ENCODE assay signal across 11 cellular contexts in the genomic region with DNA sequence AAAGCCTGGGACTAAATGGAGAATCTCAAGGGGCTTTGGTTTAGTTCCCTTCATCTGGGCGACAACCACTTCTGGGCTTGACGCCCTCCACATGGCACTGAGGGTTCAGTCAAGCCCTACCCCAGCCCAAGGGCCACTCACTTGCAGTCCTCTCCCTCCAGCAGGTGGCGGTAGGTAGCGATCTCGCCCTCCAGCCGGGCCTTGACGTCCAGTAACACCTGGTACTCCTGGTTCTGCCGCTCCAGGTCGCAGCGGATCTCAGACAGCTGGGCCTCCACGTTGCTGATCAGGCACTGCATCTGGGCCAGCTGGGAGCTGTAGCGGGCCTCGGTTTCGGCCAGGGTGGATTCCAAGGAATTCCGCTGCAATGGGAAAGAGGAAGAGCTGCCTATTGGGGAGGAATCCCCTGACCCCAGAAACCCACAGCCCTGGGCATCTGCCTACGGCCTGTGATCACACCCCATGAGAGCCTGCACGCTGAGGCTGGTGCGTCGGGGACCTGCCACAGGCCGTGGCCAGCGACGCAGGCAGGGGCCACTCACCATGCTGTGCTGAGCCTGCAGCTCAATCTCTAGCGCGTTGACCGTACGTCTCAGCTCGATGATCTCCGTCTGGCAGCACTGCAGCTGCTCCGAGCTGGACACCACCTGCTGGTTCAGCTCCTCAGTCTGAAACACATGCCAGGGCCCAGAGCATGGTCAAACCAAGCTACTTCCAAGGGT. TPM values are rescaled to one million over a fixed set of nuclear protein-coding genes. Genes with fewer than 3 reads are reported as not detected.
DNase-seq lines count a peak whose midpoint lies in the region; ATAC-seq and TF ChIP-seq lines count a peak whose summit lies in the region.
"Had no signal": no experiment of that assay in that cellular context is flagged by ENCODE, and none has a peak within 500 bp of the region (broad histone marks: within the 10 kb centered on the region; RNA-seq: fewer than 3 reads in every experiment).

No MANE protein-coding gene starts in this region.

- H3K4me1 Mint-ChIP-seq in WTC11: no peaks in the 10 kb centered on the region

- WGBS in heart left ventricle, 4 donors: 48 to 59% (median 58%) methylated on average over 18 to 29 of the region's 29 CpGs

- intact Hi-C loops in heart left ventricle (cut with DNase I): no loop called here

- H3K27ac Mint-ChIP-seq in WTC11: no peak overlapping the region
- H3K27ac Mint-ChIP-seq: activated naive CD4-positive, alpha-beta T cell treated with anti-CD3 and anti-CD28 coated beads, Interleukin-2, amount 50 U/mL, for 72 hours; naive thymus-derived CD8-positive, alpha-beta T cell had no signal

- H3K4me1 ChIP-seq in heart left ventricle: peaks cover 0 to 11% (median 0%) of the 10 kb centered on the region in 12 donors

- TF ChIP-seq POLR2A in heart left ventricle (IDR thresholded peaks at IDR 0.05): no peak

- CTCF ChIA-PET in HEK293T (lab: Yijun Ruan, JAX) (interaction anchor here (1.2 to 3.1 kb wide), 4 partner anchors 9 to 176 kb away, joined by 4 to 21 read pairs (median 6); no protein-coding TSS in a partner anchor), WTC11 (lab: Charles Lee) (interaction anchor here (0.5 to 10.9 kb wide), 40 partner anchors 8 to 609 kb away, joined by 3 to 160 read pairs (median 5); partner anchors contain the start of genes KRT13 and KRT19)

- peaks cover 0 to 17% (median 3%) of the 10 kb centered on the region in 9 donors for H3K27me3 ChIP-seq in heart left ventricle

- H3K36me3 Mint-ChIP-seq in WTC11: no peaks in the 10 kb centered on the region
- H3K36me3 Mint-ChIP-seq: activated naive CD4-positive, alpha-beta T cell treated with anti-CD3 and anti-CD28 coated beads, Interleukin-2, amount 50 U/mL, for 72 hours; naive thymus-derived CD8-positive, alpha-beta T cell had no signal

- H3K4me3 Mint-ChIP-seq in WTC11: no peak overlapping the region
- H3K4me3 Mint-ChIP-seq: naive thymus-derived CD8-positive, alpha-beta T cell had no signal

- no peak overlapping the region for H3K27ac ChIP-seq in heart left ventricle

- ATAC-seq in WTC11: peak; percentile 96
- ATAC-seq in heart left ventricle: no peak
- ATAC-seq in HG03039 (IDR thresholded peaks at IDR 0.05; ENCODE audit: unreplicated experiment): no peak
- no peak for ATAC-seq in GM19395 (IDR thresholded peaks at IDR 0.05; ENCODE audit: unreplicated experiment)
- ATAC-seq: naive thymus-derived CD8-positive, alpha-beta T cell had no signal

- H3K27me3 Mint-ChIP-seq in WTC11 (ENCODE audit: low read depth): peaks cover 17% of the 10 kb centered on the region

- no peak overlapping the region for H3K4me3 ChIP-seq in heart left ventricle

- POLR2A ChIA-PET in HEK293T (lab: Yijun Ruan, JAX) (no interaction called here), WTC11 (lab: Charles Lee) (interaction anchor here (1.4 kb wide), 1 partner anchor 41 kb away, joined by 3 read pairs; the partner anchor contains the start of gene KRT19)

- H3K9me3 ChIP-seq in heart left ventricle: no peaks in the 10 kb centered on the region

- H3K36me3 ChIP-seq in heart left ventricle: no peaks in the 10 kb centered on the region

- TF ChIP-seq CTCF in WTC11 (IDR thresholded peaks at IDR 0.05) (peak; percentile 50), heart left ventricle (IDR thresholded peaks at IDR 0.05) (peak in 7 of 12 donors; percentile 6 to 38 (median 25))

- DNase-seq in HEK293T (ENCODE audit: extremely low spot score) (peak; percentile 54), WTC11 (ENCODE audit: low spot score) (peak; percentile 92), heart left ventricle (no peak), NCI-H2029 treated with DMSO at 0.1 percent for 48 hours (lab: John Stamatoyannopoulos, UW) (no peak)
- peak; percentile 12 to 21 for DNase-seq in stimulated activated CD8-positive, alpha-beta memory T cell treated with anti-CD3 and anti-CD28 coated beads, Interleukin-15, amount 100 ng/mL, for 48 hours (ENCODE audit: low read depth in 2 of 2)
- no peak for DNase-seq in central memory CD4-positive, alpha-beta T cell

- H3K9me3 Mint-ChIP-seq in WTC11: no peaks in the 10 kb centered on the region
- H3K9me3 Mint-ChIP-seq: activated naive CD4-positive, alpha-beta T cell treated with anti-CD3 and anti-CD28 coated beads, Interleukin-2, amount 50 U/mL, for 72 hours; naive thymus-derived CD8-positive, alpha-beta T cell had no signal

TF ChIP-seq in HEK293T, 16 proteins besides CTCF, POLR2A, EP300 and RAD21:
- TF ChIP-seq FOXM1 (IDR thresholded peaks at IDR 0.05; ENCODE audit: borderline replicate concordance) (no peak), SUZ12 (IDR thresholded peaks at IDR 0.05) (no peak), FOXA1 (IDR thresholded peaks at IDR 0.05) (no peak), CTBP1 (IDR thresholded peaks at IDR 0.05; ENCODE audit: borderline replicate concordance) (no peak), L3MBTL2 (conservative IDR thresholded peaks at IDR 0.05) (no peak), ZNF384 (IDR thresholded peaks at IDR 0.05) (no peak), LEF1 (IDR thresholded peaks at IDR 0.05; ENCODE audit: borderline replicate concordance) (no peak), NFRKB (IDR thresholded peaks at IDR 0.05) (no peak), SP1 (IDR thresholded peaks at IDR 0.05) (no peak), FOXK2 (IDR thresholded peaks at IDR 0.05) (no peak), HDGF (IDR thresholded peaks at IDR 0.05; ENCODE audit: borderline replicate concordance) (no peak), TARDBP (IDR thresholded peaks at IDR 0.05) (no peak), ELF4 (IDR thresholded peaks at IDR 0.05) (no peak), ARNT (IDR thresholded peaks at IDR 0.05) (no peak)

TF ChIP-seq in WTC11, 78 proteins besides CTCF, POLR2A, EP300 and RAD21 (continues in another document):
- TF ChIP-seq CBFB (CRISPR knock-in tag; IDR thresholded peaks at IDR 0.05; ENCODE audit: low read depth): 0 out of 2 replicates have a peak, but pooled peaks have one; percentile 45
- no peak for TF ChIP-seq NR3C1 (CRISPR knock-in tag; conservative IDR thresholded peaks at IDR 0.05; ENCODE audit: low read depth)
- peak; percentile 52; the same call in 1 of the 2 replicates for TF ChIP-seq ARID4B (CRISPR knock-in tag; IDR thresholded peaks at IDR 0.05; ENCODE audit: borderline replicate concordance)
- TF ChIP-seq ZNF396 (CRISPR knock-in tag; IDR thresholded peaks at IDR 0.05; ENCODE audit: borderline replicate concordance): no peak
- TF ChIP-seq, protein P1, sequence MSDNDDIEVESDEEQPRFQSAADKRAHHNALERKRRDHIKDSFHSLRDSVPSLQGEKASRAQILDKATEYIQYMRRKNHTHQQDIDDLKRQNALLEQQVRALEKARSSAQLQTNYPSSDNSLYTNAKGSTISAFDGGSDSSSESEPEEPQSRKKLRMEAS (CRISPR knock-in tag; IDR thresholded peaks at IDR 0.05): peak; percentile 89
- TF ChIP-seq, protein P2, sequence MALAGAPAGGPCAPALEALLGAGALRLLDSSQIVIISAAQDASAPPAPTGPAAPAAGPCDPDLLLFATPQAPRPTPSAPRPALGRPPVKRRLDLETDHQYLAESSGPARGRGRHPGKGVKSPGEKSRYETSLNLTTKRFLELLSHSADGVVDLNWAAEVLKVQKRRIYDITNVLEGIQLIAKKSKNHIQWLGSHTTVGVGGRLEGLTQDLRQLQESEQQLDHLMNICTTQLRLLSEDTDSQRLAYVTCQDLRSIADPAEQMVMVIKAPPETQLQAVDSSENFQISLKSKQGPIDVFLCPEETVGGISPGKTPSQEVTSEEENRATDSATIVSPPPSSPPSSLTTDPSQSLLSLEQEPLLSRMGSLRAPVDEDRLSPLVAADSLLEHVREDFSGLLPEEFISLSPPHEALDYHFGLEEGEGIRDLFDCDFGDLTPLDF (CRISPR knock-in tag; IDR thresholded peaks at IDR 0.05): 0 out of 2 replicates have a peak, but pooled peaks have one; percentile 1
- peak; percentile 44; the same call in 1 of the 2 replicates for TF ChIP-seq FOXP1 (CRISPR knock-in tag; IDR thresholded peaks at IDR 0.05; ENCODE audit: borderline replicate concordance)

RNA-seq across cellular contexts. Expression of gene KRT36, which starts 2.7 kb away (rescaled TPM):
- total RNA-seq in WTC11 (2021): not detected in 3 replicates
- total RNA-seq in heart left ventricle: not detected
- not detected for polyA plus RNA-seq in heart left ventricle
- total RNA-seq: activated naive CD4-positive, alpha-beta T cell treated with anti-CD3 and anti-CD28 coated beads, Interleukin-2, amount 50 U/mL, for 72 hours; HT1080; naive thymus-derived CD8-positive, alpha-beta T cell had no signal
- polyA plus RNA-seq: naive thymus-derived CD8-positive, alpha-beta T cell had no signal

RNA-seq across cellular contexts. Expression of gene KRT35, which starts 6.0 kb away (rescaled TPM):
- total RNA-seq in WTC11 (2021) (not detected in 3 replicates), heart left ventricle (not detected)
- not detected for polyA plus RNA-seq in heart left ventricle
- total RNA-seq: activated naive CD4-positive, alpha-beta T cell treated with anti-CD3 and anti-CD28 coated beads, Interleukin-2, amount 50 U/mL, for 72 hours; HT1080; naive thymus-derived CD8-positive, alpha-beta T cell had no signal
- polyA plus RNA-seq: naive thymus-derived CD8-positive, alpha-beta T cell had no signal

RNA-seq across cellular contexts. Expression of gene KRT13, which starts 18.4 kb away (rescaled TPM):
- not detected in 3 replicates for total RNA-seq in WTC11 (2021)
- under 1 TPM in 1 of 9 donors, not detected in 8; 0.31 TPM for total RNA-seq in heart left ventricle
- 1 to 10 TPM in 1 of 2 donors, not detected in 1; 4.1 TPM for polyA plus RNA-seq in heart left ventricle
- total RNA-seq: activated naive CD4-positive, alpha-beta T cell treated with anti-CD3 and anti-CD28 coated beads, Interleukin-2, amount 50 U/mL, for 72 hours; HT1080; naive thymus-derived CD8-positive, alpha-beta T cell had no signal
- polyA plus RNA-seq: naive thymus-derived CD8-positive, alpha-beta T cell had no signal

RNA-seq across cellular contexts. Expression of gene KRT32, which starts 19.8 kb away (rescaled TPM):
- total RNA-seq in WTC11 (2021) (not detected in 3 replicates), heart left ventricle (under 1 TPM in 3 of 9 donors, not detected in 6; 0.16 to 0.27 (median 0.16) TPM)
- polyA plus RNA-seq in heart left ventricle: under 1 TPM in 1 of 2 donors, not detected in 1; 0.26 TPM
- total RNA-seq: activated naive CD4-positive, alpha-beta T cell treated with anti-CD3 and anti-CD28 coated beads, Interleukin-2, amount 50 U/mL, for 72 hours; HT1080; naive thymus-derived CD8-positive, alpha-beta T cell had no signal
- polyA plus RNA-seq: naive thymus-derived CD8-positive, alpha-beta T cell had no signal

RNA-seq across cellular contexts. Expression of gene KRT15, which starts 31.7 kb away (rescaled TPM):
- 0.34 to 0.55 TPM (median 0.37 TPM) in 3 replicates for total RNA-seq in WTC11 (2021)
- total RNA-seq in heart left ventricle: under 1 TPM in 1 of 9 donors, not detected in 8; 0.36 TPM
- under 1 TPM in 1 of 2 donors, not detected in 1; 0.14 TPM for polyA plus RNA-seq in heart left ventricle
- total RNA-seq: activated naive CD4-positive, alpha-beta T cell treated with anti-CD3 and anti-CD28 coated beads, Interleukin-2, amount 50 U/mL, for 72 hours; naive thymus-derived CD8-positive, alpha-beta T cell had no signal
- polyA plus RNA-seq: naive thymus-derived CD8-positive, alpha-beta T cell had no signal

Comparison
In these comparisons a context has a peak if more than half of its experiments do, and no peak if none do; other contexts are left out.
1. DNase-seq: peak in HEK293T (single experiment), WTC11 (single experiment) and stimulated activated CD8-positive, alpha-beta memory T cell treated with anti-CD3 and anti-CD28 coated beads, Interleukin-15, amount 100 ng/mL, for 48 hours (2 of 2); none in heart left ventricle (0 of 5), NCI-H2029 treated with DMSO at 0.1 percent for 48 hours (single experiment) and central memory CD4-positive, alpha-beta T cell (single experiment).